1 cellular context compared by ENCODE assay signal in genomic region chr3:45554001-45554691, GRCh38.
TF ChIP-seq lines count a peak whose summit lies in the region.

No MANE protein-coding gene starts in this region.

TF ChIP-seq in K562, 482 proteins besides CTCF, POLR2A, EP300 and RAD21 (continued from another document):
- TF ChIP-seq POU5F1 (IDR thresholded peaks at IDR 0.05; ENCODE audit: borderline replicate concordance, low read depth, low read length, partially characterized antibody), result no peak
- no peak for TF ChIP-seq ZNF398 (CRISPR knock-in tag; IDR thresholded peaks at IDR 0.05)
- no peak for TF ChIP-seq ZFPM2 (CRISPR knock-in tag; IDR thresholded peaks at IDR 0.05)
- no peak for TF ChIP-seq ZNF316 (IDR thresholded peaks at IDR 0.05)
- no peak for TF ChIP-seq SMAD3 (CRISPR knock-in tag; conservative IDR thresholded peaks at IDR 0.05)
- TF ChIP-seq ZNF75A (CRISPR knock-in tag; IDR thresholded peaks at IDR 0.05), result no peak
- peak; percentile 24; the same call in 1 of the 2 replicates for TF ChIP-seq CREM (IDR thresholded peaks at IDR 0.05; ENCODE audit: low read depth)
- no peak for TF ChIP-seq ZBTB12 (CRISPR knock-in tag; IDR thresholded peaks at IDR 0.05)
- no peak for TF ChIP-seq RUNX1 (IDR thresholded peaks at IDR 0.05; ENCODE audit: low read depth)
- no peak for TF ChIP-seq TRIM28 (IDR thresholded peaks at IDR 0.05)
- TF ChIP-seq ZNF318 (IDR thresholded peaks at IDR 0.05; ENCODE audit: borderline replicate concordance in 1 of 2, low read depth in 1 of 2), result peak in 1 of 2 experiments; percentile 64; a peak in 2 of 4 replicates
- TF ChIP-seq, protein P1, sequence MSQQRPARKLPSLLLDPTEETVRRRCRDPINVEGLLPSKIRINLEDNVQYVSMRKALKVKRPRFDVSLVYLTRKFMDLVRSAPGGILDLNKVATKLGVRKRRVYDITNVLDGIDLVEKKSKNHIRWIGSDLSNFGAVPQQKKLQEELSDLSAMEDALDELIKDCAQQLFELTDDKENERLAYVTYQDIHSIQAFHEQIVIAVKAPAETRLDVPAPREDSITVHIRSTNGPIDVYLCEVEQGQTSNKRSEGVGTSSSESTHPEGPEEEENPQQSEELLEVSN (IDR thresholded peaks at IDR 0.05; ENCODE audit: borderline replicate concordance in 1 of 2, extremely low read depth in 1 of 2, insufficient read depth in 1 of 2, insufficient read length in 1 of 2, low read depth in 1 of 2, low read length in 1 of 2, poor library complexity in 1 of 2, severe bottlenecking in 1 of 2), result peak in 1 of 2 experiments; percentile 57
- no peak for TF ChIP-seq ZNF165 (CRISPR knock-in tag; IDR thresholded peaks at IDR 0.05; ENCODE audit: borderline replicate concordance)
- TF ChIP-seq, protein P2, sequence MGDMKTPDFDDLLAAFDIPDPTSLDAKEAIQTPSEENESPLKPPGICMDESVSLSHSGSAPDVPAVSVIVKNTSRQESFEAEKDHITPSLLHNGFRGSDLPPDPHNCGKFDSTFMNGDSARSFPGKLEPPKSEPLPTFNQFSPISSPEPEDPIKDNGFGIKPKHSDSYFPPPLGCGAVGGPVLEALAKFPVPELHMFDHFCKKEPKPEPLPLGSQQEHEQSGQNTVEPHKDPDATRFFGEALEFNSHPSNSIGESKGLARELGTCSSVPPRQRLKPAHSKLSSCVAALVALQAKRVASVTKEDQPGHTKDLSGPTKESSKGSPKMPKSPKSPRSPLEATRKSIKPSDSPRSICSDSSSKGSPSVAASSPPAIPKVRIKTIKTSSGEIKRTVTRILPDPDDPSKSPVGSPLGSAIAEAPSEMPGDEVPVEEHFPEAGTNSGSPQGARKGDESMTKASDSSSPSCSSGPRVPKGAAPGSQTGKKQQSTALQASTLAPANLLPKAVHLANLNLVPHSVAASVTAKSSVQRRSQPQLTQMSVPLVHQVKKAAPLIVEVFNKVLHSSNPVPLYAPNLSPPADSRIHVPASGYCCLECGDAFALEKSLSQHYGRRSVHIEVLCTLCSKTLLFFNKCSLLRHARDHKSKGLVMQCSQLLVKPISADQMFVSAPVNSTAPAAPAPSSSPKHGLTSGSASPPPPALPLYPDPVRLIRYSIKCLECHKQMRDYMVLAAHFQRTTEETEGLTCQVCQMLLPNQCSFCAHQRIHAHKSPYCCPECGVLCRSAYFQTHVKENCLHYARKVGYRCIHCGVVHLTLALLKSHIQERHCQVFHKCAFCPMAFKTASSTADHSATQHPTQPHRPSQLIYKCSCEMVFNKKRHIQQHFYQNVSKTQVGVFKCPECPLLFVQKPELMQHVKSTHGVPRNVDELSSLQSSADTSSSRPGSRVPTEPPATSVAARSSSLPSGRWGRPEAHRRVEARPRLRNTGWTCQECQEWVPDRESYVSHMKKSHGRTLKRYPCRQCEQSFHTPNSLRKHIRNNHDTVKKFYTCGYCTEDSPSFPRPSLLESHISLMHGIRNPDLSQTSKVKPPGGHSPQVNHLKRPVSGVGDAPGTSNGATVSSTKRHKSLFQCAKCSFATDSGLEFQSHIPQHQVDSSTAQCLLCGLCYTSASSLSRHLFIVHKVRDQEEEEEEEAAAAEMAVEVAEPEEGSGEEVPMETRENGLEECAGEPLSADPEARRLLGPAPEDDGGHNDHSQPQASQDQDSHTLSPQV (IDR thresholded peaks at IDR 0.05), result peak; percentile 76; the same call in 1 of the 2 replicates
- TF ChIP-seq MEIS2 (IDR thresholded peaks at IDR 0.05; ENCODE audit: partially characterized antibody), result peak; percentile 73
- peak; percentile 40 to 82; a peak in 2 of 4 replicates for TF ChIP-seq MNT (conservative IDR thresholded peaks at IDR 0.05)
- TF ChIP-seq ZNF253 (CRISPR knock-in tag; conservative IDR thresholded peaks at IDR 0.05), result no peak
- peak; percentile 83 for TF ChIP-seq TAF9B (IDR thresholded peaks at IDR 0.05; ENCODE audit: partially characterized antibody)
- TF ChIP-seq ZC3H11A (IDR thresholded peaks at IDR 0.05; ENCODE audit: low read depth, low read length), result no peak
- no peak for TF ChIP-seq RFX7 (CRISPR knock-in tag; IDR thresholded peaks at IDR 0.05)
- TF ChIP-seq RBM22 (IDR thresholded peaks at IDR 0.05; ENCODE audit: low read depth, low read length, poor library complexity, severe bottlenecking), result no peak
- TF ChIP-seq BHLHE40 (IDR thresholded peaks at IDR 0.05; ENCODE audit: low read length), result peak; percentile 95
TF ChIP-seq in K562: peak in this region for 32.
